ENCODE assay signal across 9 cellular contexts in the genomic region with DNA sequence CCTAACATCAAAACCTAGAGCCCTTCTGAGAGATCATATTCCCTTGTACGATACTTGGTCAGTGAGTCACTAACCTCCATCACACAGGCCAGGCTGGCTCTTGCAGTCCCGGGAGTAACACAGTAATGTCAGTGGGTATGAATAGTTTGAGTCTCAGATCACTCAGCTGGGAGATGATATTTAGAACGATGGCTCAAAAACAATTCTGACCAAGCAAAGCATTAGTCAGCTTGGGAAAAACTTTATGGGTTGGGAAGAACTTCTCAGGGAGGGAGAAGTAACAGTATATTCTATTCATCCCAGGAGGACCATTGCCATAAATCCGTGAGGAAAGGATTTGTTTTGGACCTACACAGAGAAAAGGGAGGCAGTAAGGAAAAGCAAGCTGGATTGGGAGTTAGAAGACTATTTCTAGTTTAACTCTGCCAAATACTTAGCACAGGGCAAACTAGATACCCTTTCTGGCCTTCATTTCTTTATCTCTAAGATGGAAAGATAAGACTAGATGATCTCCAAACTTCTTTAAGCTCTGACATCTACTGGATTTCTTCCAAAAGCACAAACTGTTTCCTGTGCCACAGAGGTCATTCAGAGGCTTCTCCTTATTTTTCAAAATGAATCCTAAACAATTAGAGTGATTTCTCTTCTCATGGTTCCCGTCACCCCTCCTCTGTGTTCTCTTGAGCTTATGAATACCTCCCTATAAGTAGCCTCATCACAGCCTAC.
DNase-seq lines count a peak whose midpoint lies in the region; ATAC-seq and TF ChIP-seq lines count a peak whose summit lies in the region.
"Had no signal": no experiment of that assay in that cellular context is flagged by ENCODE, and none has a peak within 500 bp of the region (broad histone marks: within the 10 kb centered on the region; RNA-seq: fewer than 3 reads in every experiment).

No MANE protein-coding gene starts in this region.

- H3K36me3 Mint-ChIP-seq in activated naive CD4-positive, alpha-beta T cell treated with anti-CD3 and anti-CD28 coated beads, Interleukin-2, amount 50 U/mL, for 72 hours: peaks cover 0 to 12% of the 10 kb centered on the region in 2 donors
- H3K36me3 Mint-ChIP-seq in activated naive CD4-positive, alpha-beta T cell treated with anti-CD3 and anti-CD28 coated beads, Interleukin-2, amount 10 ng/mL, durations not matched to agents 7 days and 5 days: no peaks in the 10 kb centered on the region
- H3K36me3 Mint-ChIP-seq in activated T-helper 2 cell treated with anti-CD3 and anti-CD28 coated beads, Interferon-gamma antibody, Interleukin-2, Interleukin-4, amounts not matched to agents 10 μg/mL and 5 μg/mL and 100 μg/mL, durations not matched to agents 14 hours and 24 hours and 36 hours (ENCODE audit: low read depth): no peaks in the 10 kb centered on the region
- H3K36me3 Mint-ChIP-seq: activated naive CD4-positive, alpha-beta T cell treated with anti-CD3 and anti-CD28 coated beads, Interleukin-2, amount 50 U/mL, for 24 hours had no signal

- peak overlapping the region in 1 of 2 donors; percentile 23 for H3K27ac Mint-ChIP-seq in activated naive CD4-positive, alpha-beta T cell treated with anti-CD3 and anti-CD28 coated beads, Interleukin-2, amount 50 U/mL, for 72 hours
- H3K27ac Mint-ChIP-seq in activated naive CD4-positive, alpha-beta T cell treated with anti-CD3 and anti-CD28 coated beads, Interleukin-2, amount 10 ng/mL, durations not matched to agents 7 days and 5 days: no peak overlapping the region
- H3K27ac Mint-ChIP-seq in activated T-helper 2 cell treated with anti-CD3 and anti-CD28 coated beads, Interferon-gamma antibody, Interleukin-2, Interleukin-4, amounts not matched to agents 10 μg/mL and 5 μg/mL and 100 μg/mL, durations not matched to agents 14 hours and 24 hours and 36 hours: peak overlapping the region; percentile 57
- H3K27ac Mint-ChIP-seq: activated naive CD4-positive, alpha-beta T cell treated with anti-CD3 and anti-CD28 coated beads, Interleukin-2, amount 50 U/mL, for 24 hours had no signal

- H3K27ac ChIP-seq in hepatocyte: peak overlapping the region; percentile 18
- peak overlapping the region; percentile 14 to 86 (median 67) for H3K27ac ChIP-seq in thyroid gland

- H3K36me3 ChIP-seq in hepatocyte (replicated peaks; ENCODE audit: insufficient read depth, low read depth): no peaks in the 10 kb centered on the region
- H3K36me3 ChIP-seq in thyroid gland: no peaks in the 10 kb centered on the region

- H3K4me3 Mint-ChIP-seq in activated naive CD4-positive, alpha-beta T cell treated with anti-CD3 and anti-CD28 coated beads, Interleukin-2, amount 10 ng/mL, durations not matched to agents 7 days and 5 days: no peak overlapping the region
- H3K4me3 Mint-ChIP-seq in activated T-helper 2 cell treated with anti-CD3 and anti-CD28 coated beads, Interferon-gamma antibody, Interleukin-2, Interleukin-4, amounts not matched to agents 10 μg/mL and 5 μg/mL and 100 μg/mL, durations not matched to agents 14 hours and 24 hours and 36 hours (ENCODE audit: low read depth): no peak overlapping the region
- H3K4me3 Mint-ChIP-seq: activated naive CD4-positive, alpha-beta T cell treated with anti-CD3 and anti-CD28 coated beads, Interleukin-2, amount 50 U/mL, for 24 hours had no signal

- H3K79me2 ChIP-seq in hepatocyte: no peaks in the 10 kb centered on the region

- H2AFZ ChIP-seq in hepatocyte: no peak overlapping the region

- H3K9me2 ChIP-seq in hepatocyte (replicated peaks; ENCODE audit: insufficient read depth): no peaks in the 10 kb centered on the region

- 55% methylated on average over 5 of the region's 5 CpGs for WGBS in hepatocyte (ENCODE audit: low lambda C conversion rate, missing lambda C conversion rate)
- 54 to 65% methylated on average over 5 of the region's 5 CpGs for WGBS in thyroid gland, 2 donors

- intact Hi-C loops in activated T-helper 2 cell treated with anti-CD3 and anti-CD28 coated beads, Interferon-gamma antibody, Interleukin-2, Interleukin-4, amounts not matched to agents 10 μg/mL and 5 μg/mL and 100 μg/mL, durations not matched to agents 14 hours and 24 hours and 36 hours (cut with micrococcal nuclease): loop anchor here (10.0 kb wide), 2 partner anchors 316 to 706 kb away; no protein-coding TSS in a partner anchor
- intact Hi-C loops in thyroid gland (cut with DNase I): no loop called here

- H3K27me3 Mint-ChIP-seq in activated naive CD4-positive, alpha-beta T cell treated with anti-CD3 and anti-CD28 coated beads, Interleukin-2, amount 10 ng/mL, durations not matched to agents 7 days and 5 days: no peaks in the 10 kb centered on the region
- H3K27me3 Mint-ChIP-seq in activated T-helper 2 cell treated with anti-CD3 and anti-CD28 coated beads, Interferon-gamma antibody, Interleukin-2, Interleukin-4, amounts not matched to agents 10 μg/mL and 5 μg/mL and 100 μg/mL, durations not matched to agents 14 hours and 24 hours and 36 hours (ENCODE audit: low read depth): peaks cover 5% of the 10 kb centered on the region
- H3K27me3 Mint-ChIP-seq: activated naive CD4-positive, alpha-beta T cell treated with anti-CD3 and anti-CD28 coated beads, Interleukin-2, amount 50 U/mL, for 24 hours had no signal

- H3K9me3 ChIP-seq in hepatocyte (ENCODE audit: low read depth) (no peaks in the 10 kb centered on the region), thyroid gland (no peaks in the 10 kb centered on the region)

- peak; percentile 97 to 99 for ATAC-seq in activated naive CD4-positive, alpha-beta T cell treated with anti-CD3 and anti-CD28 coated beads, Interleukin-2, amount 50 U/mL, for 72 hours
- no peak for ATAC-seq in GM21825 (IDR thresholded peaks at IDR 0.05; ENCODE audit: unreplicated experiment)
- no peak for ATAC-seq in HG03565 (IDR thresholded peaks at IDR 0.05; ENCODE audit: unreplicated experiment)

- H3K4me1 ChIP-seq in hepatocyte (ENCODE audit: insufficient read depth): peaks cover 11% of the 10 kb centered on the region
- H3K4me1 ChIP-seq in thyroid gland: peaks cover 26 to 27% of the 10 kb centered on the region in 2 donors

- no peaks in the 10 kb centered on the region for H3K27me3 ChIP-seq in hepatocyte
- no peaks in the 10 kb centered on the region for H3K27me3 ChIP-seq in thyroid gland

- DNase-seq in activated naive CD4-positive, alpha-beta T cell treated with anti-CD3 and anti-CD28 coated beads, Interleukin-2, amount 50 U/mL, for 72 hours (ENCODE audit: low spot score in 2 of 2): no peak
- no peak for DNase-seq in activated naive CD4-positive, alpha-beta T cell treated with anti-CD3 and anti-CD28 coated beads, Interleukin-2, amount 10 ng/mL, durations not matched to agents 7 days and 5 days
- DNase-seq in activated T-helper 2 cell treated with anti-CD3 and anti-CD28 coated beads, Interferon-gamma antibody, Interleukin-2, Interleukin-4, amounts not matched to agents 10 μg/mL and 5 μg/mL and 100 μg/mL, durations not matched to agents 14 hours and 24 hours and 36 hours (ENCODE audit: low spot score): no peak
- peak; percentile 42 for DNase-seq in hepatocyte (ENCODE audit: low spot score)
- no peak for DNase-seq in thyroid gland
- no peak for DNase-seq in cerebellum (ENCODE audit: low spot score)

- no peaks in the 10 kb centered on the region for H3K4me1 Mint-ChIP-seq in activated naive CD4-positive, alpha-beta T cell treated with anti-CD3 and anti-CD28 coated beads, Interleukin-2, amount 10 ng/mL, durations not matched to agents 7 days and 5 days
- peaks cover 14% of the 10 kb centered on the region for H3K4me1 Mint-ChIP-seq in activated T-helper 2 cell treated with anti-CD3 and anti-CD28 coated beads, Interferon-gamma antibody, Interleukin-2, Interleukin-4, amounts not matched to agents 10 μg/mL and 5 μg/mL and 100 μg/mL, durations not matched to agents 14 hours and 24 hours and 36 hours (ENCODE audit: low read depth)

- H3K4me3 ChIP-seq in hepatocyte (no peak overlapping the region), thyroid gland (replicated peaks in 1 of 3) (no peak overlapping the region)

- no peak for TF ChIP-seq POLR2A in thyroid gland (IDR thresholded peaks at IDR 0.05)

- H4K20me1 ChIP-seq in hepatocyte (ENCODE audit: insufficient read depth, poor library complexity, severe bottlenecking): no peaks in the 10 kb centered on the region

- CTCF ChIA-PET in activated naive CD4-positive, alpha-beta T cell treated with anti-CD3 and anti-CD28 coated beads, Interleukin-2, amount 10 ng/mL, durations not matched to agents 7 days and 5 days (lab: Charles Lee): interaction anchor here (1.6 kb wide), 1 partner anchor 20 kb away, joined by 3 read pairs; no protein-coding TSS in a partner anchor

- no peak for TF ChIP-seq CTCF in hepatocyte (IDR thresholded peaks at IDR 0.05; ENCODE audit: poor library complexity)
- TF ChIP-seq CTCF in thyroid gland (IDR thresholded peaks at IDR 0.05): no peak

- peaks cover 0 to 3% of the 10 kb centered on the region in 2 donors for H3K9me3 Mint-ChIP-seq in activated naive CD4-positive, alpha-beta T cell treated with anti-CD3 and anti-CD28 coated beads, Interleukin-2, amount 50 U/mL, for 72 hours
- H3K9me3 Mint-ChIP-seq in activated naive CD4-positive, alpha-beta T cell treated with anti-CD3 and anti-CD28 coated beads, Interleukin-2, amount 10 ng/mL, durations not matched to agents 7 days and 5 days: no peaks in the 10 kb centered on the region
- no peaks in the 10 kb centered on the region for H3K9me3 Mint-ChIP-seq in activated T-helper 2 cell treated with anti-CD3 and anti-CD28 coated beads, Interferon-gamma antibody, Interleukin-2, Interleukin-4, amounts not matched to agents 10 μg/mL and 5 μg/mL and 100 μg/mL, durations not matched to agents 14 hours and 24 hours and 36 hours
- H3K9me3 Mint-ChIP-seq: activated naive CD4-positive, alpha-beta T cell treated with anti-CD3 and anti-CD28 coated beads, Interleukin-2, amount 50 U/mL, for 24 hours had no signal

- no peak overlapping the region for H3K4me2 ChIP-seq in hepatocyte

Comparison
In these comparisons a context has a peak if more than half of its experiments do, and no peak if none do; other contexts are left out.
1. ATAC-seq: peak in activated naive CD4-positive, alpha-beta T cell treated with anti-CD3 and anti-CD28 coated beads, Interleukin-2, amount 50 U/mL, for 72 hours (2 of 2); none in GM21825 (single experiment) and HG03565 (single experiment).